Comparison of ENCODE assay signal across 8 cellular contexts in genomic region chr11:34174411-34175041, GRCh38.
DNase-seq lines count a peak whose midpoint lies in the region; ATAC-seq and TF ChIP-seq lines count a peak whose summit lies in the region.

No MANE protein-coding gene starts in this region.

- peaks cover 24% of the 10 kb centered on the region for H3K36me3 ChIP-seq in endodermal cell (ENCODE audit: control insufficient read depth, insufficient read depth, low read length)

- H3K36me3 Mint-ChIP-seq in endodermal cell (ENCODE audit: low read depth) (peaks cover 2% of the 10 kb centered on the region), mesothelial cell of epicardium (no peaks in the 10 kb centered on the region)

- ATAC-seq in GM19324 (IDR thresholded peaks at IDR 0.05; ENCODE audit: low FRiP score, unreplicated experiment) (peak; percentile 81), HG03442 (IDR thresholded peaks at IDR 0.05; ENCODE audit: unreplicated experiment) (peak; percentile 85)

- H3K27me3 ChIP-seq in endodermal cell (ENCODE audit: control insufficient read depth, insufficient read depth, low read length, poor library complexity, severe bottlenecking): no peaks in the 10 kb centered on the region

- no peaks in the 10 kb centered on the region for H3K9me3 ChIP-seq in endodermal cell (ENCODE audit: control insufficient read depth, low read length)

- H3K4me3 Mint-ChIP-seq in endodermal cell (peak overlapping the region; percentile 37), mesothelial cell of epicardium (peak overlapping the region; percentile 55)

- H3K4me3 ChIP-seq in endodermal cell (ENCODE audit: low read length): no peak overlapping the region

- H3K4me1 ChIP-seq in endodermal cell (ENCODE audit: control insufficient read depth, insufficient read depth, low read length): peaks cover 2% of the 10 kb centered on the region

- peaks cover 23% of the 10 kb centered on the region for H3K27me3 Mint-ChIP-seq in endodermal cell (ENCODE audit: insufficient read depth)
- H3K27me3 Mint-ChIP-seq in mesothelial cell of epicardium (ENCODE audit: low read depth): peaks cover 6% of the 10 kb centered on the region

- H3K27ac ChIP-seq in C4-2B (no peak overlapping the region; the same call in 1 of the 2 replicates), endodermal cell (ENCODE audit: low read depth, low read length) (no peak overlapping the region)

- TF ChIP-seq CTCF in C4-2B (conservative IDR thresholded peaks at IDR 0.05): peak; percentile 99
- TF ChIP-seq CTCF in endodermal cell (conservative IDR thresholded peaks at IDR 0.05): peak; percentile 97
- TF ChIP-seq CTCF in mesothelial cell of epicardium (IDR thresholded peaks at IDR 0.05; ENCODE audit: unreplicated experiment): peak; percentile 74

- H3K27ac Mint-ChIP-seq in endodermal cell: no peak overlapping the region
- no peak overlapping the region for H3K27ac Mint-ChIP-seq in mesothelial cell of epicardium

- DNase-seq in NCI-H82 treated with DMSO at 0.1 percent for 48 hours (lab: John Stamatoyannopoulos, UW; ENCODE audit: unreplicated experiment) (peak; percentile 21), endodermal cell (peak; percentile 96), mesothelial cell of epicardium (ENCODE audit: low spot score in 2 of 2, unreplicated experiment in 2 of 2) (peak; percentile 67 to 89)
- peak; percentile 49 to 59 (median 58) for DNase-seq in activated CD8-positive, alpha-beta memory T cell treated with anti-CD3 and anti-CD28 coated beads for 48 hours (ENCODE audit: low read depth in 2 of 3, low spot score in 2 of 3)
- DNase-seq in stimulated activated CD8-positive, alpha-beta memory T cell treated with anti-CD3 and anti-CD28 coated beads, Interleukin-2, amount 100 ng/mL, for 1 hour (ENCODE audit: low read depth in 2 of 2): peak; percentile 54 to 63

- H3K9me3 Mint-ChIP-seq in endodermal cell: no peaks in the 10 kb centered on the region
- no peaks in the 10 kb centered on the region for H3K9me3 Mint-ChIP-seq in mesothelial cell of epicardium

- no peaks in the 10 kb centered on the region for H3K4me1 Mint-ChIP-seq in endodermal cell
- H3K4me1 Mint-ChIP-seq in mesothelial cell of epicardium: peaks cover 10% of the 10 kb centered on the region

- H3K9ac ChIP-seq in endodermal cell (ENCODE audit: extremely low read depth, low read length, poor library complexity, severe bottlenecking): no peak overlapping the region

- WGBS in endodermal cell (ENCODE audit: insufficient coverage in 1 of 2, insufficient read length in 1 of 2), 2 experiments: 17 to 68% methylated on average over 6 to 33 of the region's 33 CpGs

Comparison
In these comparisons a context has a peak if more than half of its experiments do, and no peak if none do; other contexts are left out.
1. DNase-seq: peak in every context shown above with its lines; median percentile 96 in endodermal cell; 78 in mesothelial cell of epicardium; 58 in stimulated activated CD8-positive, alpha-beta memory T cell treated with anti-CD3 and anti-CD28 coated beads, Interleukin-2, amount 100 ng/mL, for 1 hour; 58 in activated CD8-positive, alpha-beta memory T cell treated with anti-CD3 and anti-CD28 coated beads for 48 hours; 21 in NCI-H82 treated with DMSO at 0.1 percent for 48 hours.